Comparison of ENCODE assay signal across 8 cellular contexts in the genomic region with DNA sequence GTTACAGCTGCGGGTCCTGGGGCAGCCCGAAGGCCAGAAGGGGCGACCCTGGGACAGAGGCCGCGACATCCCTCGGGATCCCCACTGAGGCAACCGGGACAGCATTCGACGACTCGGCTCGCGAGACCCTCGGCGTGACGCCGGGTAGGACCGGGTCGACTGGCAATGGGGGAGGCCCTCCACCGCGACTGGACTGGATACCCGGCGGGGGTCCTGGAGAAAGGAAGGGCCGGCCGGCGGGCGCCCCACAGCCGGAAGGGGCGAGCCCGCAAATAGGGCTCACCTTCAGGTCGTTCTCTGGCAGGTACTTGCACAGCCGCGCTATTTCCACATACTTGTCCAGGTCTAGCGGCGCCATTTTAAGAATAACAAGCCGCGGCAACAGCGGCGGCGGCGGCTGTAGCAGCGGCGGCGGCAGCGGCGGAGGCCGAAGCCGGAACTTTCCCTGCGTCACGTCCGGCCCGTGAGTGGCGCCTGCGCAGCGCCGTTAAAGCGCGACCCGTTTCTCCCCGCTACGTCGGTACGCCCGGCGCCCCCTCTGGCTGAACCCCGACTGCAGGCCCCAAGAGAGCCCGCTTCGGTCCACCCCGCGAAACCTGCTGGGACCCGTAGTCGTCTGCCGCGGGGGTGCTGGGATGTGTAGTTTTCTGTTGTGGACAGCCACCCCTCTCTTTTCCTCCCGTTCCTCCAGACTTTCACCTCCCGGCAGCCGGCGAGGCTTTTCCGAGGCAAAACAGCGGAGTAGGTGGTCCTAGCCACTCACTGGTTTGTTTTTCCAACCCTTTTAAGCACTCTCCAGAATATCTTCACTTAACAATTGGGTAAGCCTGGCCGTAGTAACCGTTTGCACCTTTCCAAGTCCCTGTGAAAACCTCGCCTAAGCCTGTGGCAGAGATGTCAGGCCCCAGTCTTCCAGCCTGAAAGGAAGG. TPM values are rescaled to one million over a fixed set of nuclear protein-coding genes. Genes with fewer than 3 reads are reported as not detected.
DNase-seq lines count a peak whose midpoint lies in the region; ATAC-seq, FAIRE-seq and TF ChIP-seq lines count a peak whose summit lies in the region.

PPP6C (minus strand) TSS at position 443 of the 929 bp plus-strand sequence; CDS start at position 358, 85 bp downstream.

- H2AK5ac ChIP-seq in H1 (ENCODE audit: low read depth, low read length), result no peak within 1 kb of the TSS
- no peak within 1 kb of the TSS for H2AK5ac ChIP-seq in mesendoderm (ENCODE audit: low read length)

- no peak within 1 kb of the TSS for H3K14ac ChIP-seq in H1 (ENCODE audit: insufficient read length)

- H3K23ac ChIP-seq in H1 (ENCODE audit: insufficient read length) (no peak within 1 kb of the TSS), mesendoderm (ENCODE audit: low read length) (peak within 1 kb of the TSS; percentile 85)

- peak within 1 kb of the TSS; percentile 71 to 88 for H3K4me2 ChIP-seq in H1 (ENCODE audit: insufficient read depth in 1 of 2, low read depth in 2 of 2, low read length in 2 of 2)
- H3K4me2 ChIP-seq in mesendoderm (ENCODE audit: low read length), result peak within 1 kb of the TSS; percentile 92

- H2BK12ac ChIP-seq in H1 (ENCODE audit: low read depth, low read length), result no peak within 1 kb of the TSS

- H3K23me2 ChIP-seq in H1 (ENCODE audit: low read depth, low read length), result peaks cover 4% of the 10 kb centered on the region; the same call in 1 of the 2 replicates

- H2BK120ac ChIP-seq in H1 (replicated peaks; ENCODE audit: low read depth, low read length), result no peak within 1 kb of the TSS
- H2BK120ac ChIP-seq in mesendoderm (ENCODE audit: low read depth, low read length), result no peak within 1 kb of the TSS

- no peaks in the 10 kb centered on the region for H3K9me3 ChIP-seq in H1 (ENCODE audit: insufficient read depth in 2 of 2, low read depth in 1 of 2, low read length in 1 of 2)

- H3K4me3 ChIP-seq in H1 (ENCODE audit: extremely low read depth in 1 of 4, insufficient read depth in 2 of 4, low read depth in 3 of 4, low read length in 4 of 4) (peak within 1 kb of the TSS; percentile 95 to 99 (median 96)), mesendoderm (ENCODE audit: low read length) (peak within 1 kb of the TSS; percentile 94)

- H3K27me3 ChIP-seq in H1 (replicated peaks in 1 of 4; ENCODE audit: control insufficient read depth in 3 of 4, extremely low read depth in 1 of 4, insufficient read depth in 3 of 4, low read length in 3 of 4) (no peaks in the 10 kb centered on the region), mesendoderm (ENCODE audit: insufficient read depth, low read length, poor library complexity) (no peaks in the 10 kb centered on the region)

- H2BK15ac ChIP-seq in H1 (ENCODE audit: low read length) (no peak within 1 kb of the TSS), mesendoderm (replicated peaks; ENCODE audit: low read depth) (no peak within 1 kb of the TSS)

- peak; percentile 75 to 87 for TF ChIP-seq POLR2A in H1 (IDR thresholded peaks at IDR 0.05; ENCODE audit: control extremely low read depth in 1 of 2, low read depth in 2 of 2, low read length in 2 of 2)

- H4K5ac ChIP-seq in H1 (ENCODE audit: insufficient read length, low read depth, low read length), result peak within 1 kb of the TSS; percentile 94
- H4K5ac ChIP-seq in mesendoderm (ENCODE audit: low read length), result peak within 1 kb of the TSS; percentile 91

- H3K56ac ChIP-seq in H1 (replicated peaks; ENCODE audit: insufficient read length, low read depth, low read length) (peak within 1 kb of the TSS; percentile 59), mesendoderm (ENCODE audit: low read length) (peak within 1 kb of the TSS; percentile 98)

- H2BK5ac ChIP-seq in H1 (ENCODE audit: low read depth, low read length) (peak within 1 kb of the TSS; percentile 66; the same call in 1 of the 2 replicates), mesendoderm (ENCODE audit: low read length) (no peak within 1 kb of the TSS)

- no peak for FAIRE-seq in H1 (lab: Jason Lieb, UNC)

- H4K8ac ChIP-seq in H1 (ENCODE audit: extremely low read depth, insufficient read depth, low read length) (peak within 1 kb of the TSS; percentile 96; the same call in 1 of the 2 replicates), mesendoderm (ENCODE audit: low read depth, low read length) (peak within 1 kb of the TSS; percentile 28)

- H3K27ac ChIP-seq in H1 (ENCODE audit: low read depth, low read length) (peak within 1 kb of the TSS; percentile 80), mesendoderm (ENCODE audit: low read depth, low read length) (peak within 1 kb of the TSS; percentile 82)

- POLR2A ChIA-PET in H1 (lab: Charles Lee; ENCODE audit: partially characterized antibody), result interaction anchor here (0.6 to 1.4 kb wide), 4 partner anchors 9 to 333 kb away, joined by 3 to 10 read pairs (median 4); no protein-coding TSS in a partner anchor

- H3K4ac ChIP-seq in H1 (replicated peaks; ENCODE audit: insufficient read length, low read depth, low read length) (no peak within 1 kb of the TSS), mesendoderm (ENCODE audit: low read depth, low read length) (peak within 1 kb of the TSS; percentile 61)

- H4K91ac ChIP-seq in H1 (replicated peaks; ENCODE audit: insufficient read length, low read length), result peak within 1 kb of the TSS; percentile 79

- TF ChIP-seq EP300 in H1 (IDR thresholded peaks at IDR 0.05; ENCODE audit: borderline replicate concordance in 1 of 2, low read depth in 2 of 2, low read length in 2 of 2), result 0 out of 3 replicates have a peak, but pooled peaks of 1 of the 2 experiments have one; percentile 34

- H3K79me1 ChIP-seq in H1 (ENCODE audit: low read depth, low read length) (no peaks in the 10 kb centered on the region), mesendoderm (ENCODE audit: low read length) (no peaks in the 10 kb centered on the region)

- DNase-seq in COR-L47 (lab: John Stamatoyannopoulos, UW) (peak; percentile 97), HT1080 (ENCODE audit: low read depth) (peak; percentile 97), NOMO-1 treated with DMSO at 0.1 percent for 48 hours (lab: John Stamatoyannopoulos, UW; ENCODE audit: unreplicated experiment) (peak; percentile 98), H1 (ENCODE audit: low read depth in 1 of 2, low spot score in 2 of 2) (peak; percentile 87 to 97), mesendoderm (peak; percentile 98)
- DNase-seq in activated CD8-positive, alpha-beta memory T cell treated with anti-CD3 and anti-CD28 coated beads for 48 hours (ENCODE audit: low read depth in 2 of 3, low spot score in 2 of 3), result peak; percentile 90 to 94 (median 94)
- peak; percentile 94 for DNase-seq in stimulated activated CD8-positive, alpha-beta memory T cell treated with anti-CD3 and anti-CD28 coated beads, Interleukin-15, amount 100 ng/mL, for 1 hour (ENCODE audit: low read depth)

- peaks cover 2 to 3% of the 10 kb centered on the region in 2 experiments for H4K20me1 ChIP-seq in H1 (replicated peaks in 1 of 2; ENCODE audit: control insufficient read depth in 1 of 2, insufficient read depth in 2 of 2, low read length in 2 of 2)

- H3K9ac ChIP-seq in H1 (replicated peaks in 1 of 4; ENCODE audit: extremely low read depth in 1 of 4, low read depth in 3 of 4, low read length in 3 of 4) (peak within 1 kb of the TSS; percentile 66 to 87 (median 79)), mesendoderm (ENCODE audit: low read length) (peak within 1 kb of the TSS; percentile 95)

- TF ChIP-seq RAD21 in H1 (IDR thresholded peaks at IDR 0.05 in 1 of 2, conservative IDR thresholded peaks at IDR 0.05 in 1 of 2; ENCODE audit: low read depth in 2 of 2, low read length in 2 of 2), result no peak; a peak in 1 of 4 replicates

- H3K18ac ChIP-seq in H1 (ENCODE audit: extremely low read depth, low read length) (peak within 1 kb of the TSS; percentile 60), mesendoderm (ENCODE audit: low read length) (peak within 1 kb of the TSS; percentile 51)

- CTCF ChIA-PET in H1 (lab: Charles Lee; ENCODE audit: partially characterized antibody), result interaction anchor here (0.5 kb wide), 1 partner anchor 65 kb away, joined by 3 read pairs; no protein-coding TSS in a partner anchor

- TF ChIP-seq CTCF in H1 (IDR thresholded peaks at IDR 0.05; ENCODE audit: control extremely low read depth in 1 of 3, insufficient read depth in 1 of 3, low read depth in 1 of 3, low read length in 3 of 3), result peak; percentile 52 to 80 (median 78)

- peak within 1 kb of the TSS; percentile 95 for H2AFZ ChIP-seq in H1 (ENCODE audit: low read length)

- H3K36me3 ChIP-seq in H1 (ENCODE audit: control insufficient read depth in 2 of 4, insufficient read depth in 4 of 4, low read length in 3 of 4) (no peaks in the 10 kb centered on the region), mesendoderm (ENCODE audit: control insufficient read depth, insufficient read depth, low read length) (no peaks in the 10 kb centered on the region)

- H2BK20ac ChIP-seq in H1 (ENCODE audit: low read length), result no peak within 1 kb of the TSS

- H3K79me2 ChIP-seq in H1 (ENCODE audit: control insufficient read depth in 1 of 2, insufficient read depth in 2 of 2, low read length in 2 of 2), result peaks cover 13 to 48% of the 10 kb centered on the region in 2 experiments
- peaks cover 25% of the 10 kb centered on the region for H3K79me2 ChIP-seq in mesendoderm (ENCODE audit: control insufficient read depth, insufficient read depth, low read length)

- 2% methylated on average over 61 of the region's 82 CpGs; no CpG with 5 or more reads in 1 of the 2 experiments for WGBS in H1 (ENCODE audit: extremely low coverage in 1 of 2, insufficient coverage in 1 of 2, insufficient read length in 1 of 2, insufficient replicate concordance in 2 of 2, low coverage in 1 of 2, low lambda C conversion rate in 2 of 2, missing lambda C conversion rate in 1 of 2), 2 experiments
- WGBS in mesendoderm (ENCODE audit: extremely low coverage, insufficient coverage, low lambda C conversion rate), result no CpG with 5 or more reads among the region's 82 CpGs

- peak; percentile 94 for ATAC-seq in GM21360 (IDR thresholded peaks at IDR 0.05; ENCODE audit: unreplicated experiment)

- peaks cover 0 to 3% (median 1%) of the 10 kb centered on the region in 4 experiments; a peak in 1 of 7 replicates for H3K4me1 ChIP-seq in H1 (replicated peaks in 1 of 4; ENCODE audit: control insufficient read depth in 3 of 4, insufficient read depth in 4 of 4, low read length in 3 of 4)
- peaks cover 3% of the 10 kb centered on the region for H3K4me1 ChIP-seq in mesendoderm (ENCODE audit: control insufficient read depth, low read depth, low read length)

RNA-seq across cellular contexts. Expression of gene PPP6C, which starts in this region (rescaled TPM):
- 27.0 and 32.2 TPM in 2 replicates for total RNA-seq in HT1080 (2014; rRNA removed; shearing (Covaris generic))
- 40.0 and 47.3 TPM in 2 replicates for polyA plus RNA-seq in HT1080 (2015; cell fraction: cytosol; rRNA removed)
- polyA plus RNA-seq in HT1080 (2015; cell fraction: nucleus; rRNA removed), result 24.5 and 27.2 TPM in 2 replicates
- total RNA-seq in H1 (2021; fragmentation: NEBNext Ultra II Directional; extraction: Animal tissue kit (Norgen Biotek cat#: 25700)), result 50.0 and 52.3 TPM in 2 replicates
- polyA plus RNA-seq in H1 (2011; rRNA removed), result 14.2 and 22.8 TPM in 2 replicates
- polyA plus RNA-seq in H1 (2011; cell fraction: cytosol; rRNA removed), result 25.8 TPM
- 3.5 TPM for polyA plus RNA-seq in H1 (2011; cell fraction: nucleus; rRNA removed)
- 20.0 to 39.4 TPM (median 23.2 TPM) in 4 replicates for polyA plus RNA-seq in H1 (2012, experiment 1 of 2)
- 9.8 TPM for polyA plus RNA-seq in H1 (2012, experiment 2 of 2)
- 27.1 TPM for polyA plus RNA-seq in H1 (2013, experiment 1 of 2)
- 26.8 TPM for polyA plus RNA-seq in H1 (2013, experiment 2 of 2)
- polyA minus RNA-seq in H1 (2011; rRNA and poly(A)+ RNA removed), result 28.8 and 31.8 TPM in 2 replicates
- polyA minus RNA-seq in H1 (2011; cell fraction: cytosol; rRNA and poly(A)+ RNA removed), result 21.6 TPM
- polyA minus RNA-seq in H1 (2011; cell fraction: nucleus; rRNA and poly(A)+ RNA removed), result 12.7 TPM
- polyA plus RNA-seq in mesendoderm (2013, experiment 1 of 2), result 36.8 TPM
- polyA plus RNA-seq in mesendoderm (2013, experiment 2 of 2), result 35.6 TPM

Comparison
In these comparisons a context has a peak if more than half of its experiments do, and no peak if none do; other contexts are left out.
1. Peak in every context shown above with its lines: DNase-seq, ATAC-seq, H3K4me3 ChIP-seq and H3K27ac ChIP-seq.